12 cellular contexts compared by ENCODE assay signal in genomic region chr3:109224333-109224732, GRCh38.
A peak's percentile ranks its signal among the peaks of the same experiment; 100 is the strongest.
DNase-seq lines count a peak whose midpoint lies in the region; ATAC-seq, FAIRE-seq and TF ChIP-seq lines count a peak whose summit lies in the region.
"Had no signal": no experiment of that assay in that cellular context is flagged by ENCODE, and none has a peak within 500 bp of the region (broad histone marks: within the 10 kb centered on the region; RNA-seq: fewer than 3 reads in every experiment).

No MANE protein-coding gene starts in this region.

- no peaks in the 10 kb centered on the region for H3K36me3 ChIP-seq in Karpas-422 (ENCODE audit: insufficient read depth, low read length)
- no peaks in the 10 kb centered on the region for H3K36me3 ChIP-seq in K562 (ENCODE audit: control insufficient read depth, insufficient read depth, low read length)
- no peaks in the 10 kb centered on the region for H3K36me3 ChIP-seq in pancreas

- H2AFZ ChIP-seq in Karpas-422 (ENCODE audit: low read length) (no peak overlapping the region), K562 (ENCODE audit: low read depth, low read length) (peak overlapping the region; percentile 72; the same call in 1 of the 2 replicates)

- no peaks in the 10 kb centered on the region for H3K36me3 Mint-ChIP-seq in activated CD4-positive, alpha-beta T cell treated with anti-CD3 and anti-CD28 coated beads for 36 hours (ENCODE audit: low read depth)
- H3K36me3 Mint-ChIP-seq: CD4-positive, CD25-positive, alpha-beta regulatory T cell had no signal

- no peak overlapping the region for H3K9ac ChIP-seq in Karpas-422 (ENCODE audit: low read length)
- no peak overlapping the region for H3K9ac ChIP-seq in K562 (ENCODE audit: insufficient read depth in 1 of 2, low read depth in 2 of 2, low read length in 2 of 2)

- in situ Hi-C loops in K562 (cut with MboI), result no loop called here

- FAIRE-seq in K562 (lab: Jason Lieb, UNC), result no peak
- no peak for FAIRE-seq in pancreas (lab: Jason Lieb, UNC)
- FAIRE-seq in urothelium cell line (lab: Jason Lieb, UNC), result no peak

- no TSS peak for BruUV-seq in K562 (replicated peaks; lab: Mats Ljungman, UMichigan)

- TF ChIP-seq EP300 in K562 (IDR thresholded peaks at IDR 0.05; ENCODE audit: low read length), result no peak

- H3K9me3 ChIP-seq in Karpas-422 (ENCODE audit: low read length) (no peaks in the 10 kb centered on the region), K562 (replicated peaks; ENCODE audit: control insufficient read depth, insufficient read depth, low read depth, low read length) (no peaks in the 10 kb centered on the region), pancreas (no peaks in the 10 kb centered on the region)

- TF ChIP-seq CTCF in K562 (IDR thresholded peaks at IDR 0.05 in 2 of 3, conservative IDR thresholded peaks at IDR 0.05 in 1 of 3; ENCODE audit: insufficient read depth in 2 of 3, low read depth in 1 of 3, low read length in 3 of 3) (peak; percentile 36 to 60 (median 46); a peak in 5 of 6 replicates), pancreas (IDR thresholded peaks at IDR 0.05) (peak in 3 of 4 donors; percentile 7 to 17 (median 13))

- H3K27ac ChIP-seq in Karpas-422 (ENCODE audit: low read length), result no peak overlapping the region
- H3K27ac ChIP-seq in K562 (ENCODE audit: extremely low read depth, low read depth, low read length), result no peak overlapping the region
- no peak overlapping the region for H3K27ac ChIP-seq in pancreas
- H3K27ac ChIP-seq: dorsolateral prefrontal cortex had no signal

- no peaks in the 10 kb centered on the region for H3K9me3 Mint-ChIP-seq in activated CD4-positive, alpha-beta T cell treated with anti-CD3 and anti-CD28 coated beads for 36 hours (ENCODE audit: low read depth)

- no peaks in the 10 kb centered on the region for H3K9me2 ChIP-seq in Karpas-422 (replicated peaks; ENCODE audit: insufficient read depth, low read length)

- TF ChIP-seq RAD21 in K562 (CRISPR knock-in tag; conservative IDR thresholded peaks at IDR 0.05 in 1 of 2, IDR thresholded peaks at IDR 0.05 in 1 of 2), result peak; percentile 34 to 41

- H3K4me1 Mint-ChIP-seq in activated CD4-positive, alpha-beta T cell treated with anti-CD3 and anti-CD28 coated beads for 36 hours, result no peaks in the 10 kb centered on the region
- H3K4me1 Mint-ChIP-seq: CD4-positive, CD25-positive, alpha-beta regulatory T cell had no signal

- H3K4me3 ChIP-seq in Karpas-422 (ENCODE audit: low read length) (peak overlapping the region; percentile 14; the same call in 1 of the 2 replicates), K562 (no peak overlapping the region), pancreas (no peak overlapping the region)
- H3K4me3 ChIP-seq: dorsolateral prefrontal cortex had no signal

- no peaks in the 10 kb centered on the region for H3K79me2 ChIP-seq in Karpas-422 (ENCODE audit: low read length)
- no peaks in the 10 kb centered on the region for H3K79me2 ChIP-seq in K562 (ENCODE audit: control insufficient read depth, insufficient read depth, low read length)

- TF ChIP-seq POLR2A in K562 (conservative IDR thresholded peaks at IDR 0.05), result no peak

- no peak for ATAC-seq in activated CD4-positive, alpha-beta T cell treated with anti-CD3 and anti-CD28 coated beads for 36 hours
- ATAC-seq in K562 (peak; percentile 79), pancreas (peak in 2 of 4 donors; percentile 34 to 60), Right ventricle myocardium superior (ENCODE audit: poor library complexity) (no peak), HG02759 (IDR thresholded peaks at IDR 0.05; ENCODE audit: unreplicated experiment) (no peak)

- H4K20me1 ChIP-seq in Karpas-422 (ENCODE audit: insufficient read depth, low read depth, low read length) (no peaks in the 10 kb centered on the region), K562 (replicated peaks; ENCODE audit: control insufficient read depth, insufficient read depth, low read length) (no peaks in the 10 kb centered on the region)

- peaks cover 2% of the 10 kb centered on the region for H3K27me3 Mint-ChIP-seq in activated CD4-positive, alpha-beta T cell treated with anti-CD3 and anti-CD28 coated beads for 36 hours
- H3K27me3 Mint-ChIP-seq: CD4-positive, CD25-positive, alpha-beta regulatory T cell had no signal

- peaks cover 6% of the 10 kb centered on the region for H3K4me1 ChIP-seq in Karpas-422 (ENCODE audit: low read length)
- no peaks in the 10 kb centered on the region for H3K4me1 ChIP-seq in K562 (replicated peaks in 1 of 2; ENCODE audit: control insufficient read depth in 2 of 2, insufficient read depth in 2 of 2, low read length in 2 of 2)
- no peaks in the 10 kb centered on the region for H3K4me1 ChIP-seq in pancreas

- no peak overlapping the region for H3K4me3 Mint-ChIP-seq in activated CD4-positive, alpha-beta T cell treated with anti-CD3 and anti-CD28 coated beads for 36 hours
- H3K4me3 Mint-ChIP-seq: CD4-positive, CD25-positive, alpha-beta regulatory T cell had no signal

- POLR2A ChIA-PET in activated CD4-positive, alpha-beta T cell treated with anti-CD3 and anti-CD28 coated beads for 36 hours (lab: Charles Lee), result no interaction called here
- POLR2A ChIA-PET in K562 (lab: Yijun Ruan, JAX), result interaction anchor here (0.7 kb wide), 2 partner anchors 121 to 131 kb away, joined by 3 read pairs; no protein-coding TSS in a partner anchor

- no peak overlapping the region for H3K27ac Mint-ChIP-seq in activated CD4-positive, alpha-beta T cell treated with anti-CD3 and anti-CD28 coated beads for 36 hours
- H3K27ac Mint-ChIP-seq: CD4-positive, CD25-positive, alpha-beta regulatory T cell had no signal

- H3K27me3 ChIP-seq in Karpas-422 (ENCODE audit: low read length) (no peaks in the 10 kb centered on the region), K562 (ENCODE audit: control insufficient read depth in 2 of 2, insufficient read depth in 2 of 2, low read length in 2 of 2) (no peaks in the 10 kb centered on the region), pancreas (no peaks in the 10 kb centered on the region)

- peak; percentile 33 for DNase-seq in activated CD4-positive, alpha-beta T cell treated with anti-CD3 and anti-CD28 coated beads for 36 hours
- no peak for DNase-seq in activated CD4-positive, alpha-beta T cell treated with anti-CD3 and anti-CD28 coated beads for 4 hours
- DNase-seq in Karpas-422 (peak; percentile 81), K562 (ENCODE audit: extremely low read depth in 1 of 4, low spot score in 3 of 4) (peak in 2 of 4 experiments; percentile 3 to 34), pancreas (peak in 5 of 6 donors; percentile 28 to 61 (median 38)), Right ventricle myocardium superior (no peak), urothelium cell line (ENCODE audit: low spot score) (no peak)
- DNase-seq: dorsolateral prefrontal cortex, mammary epithelial cell, NCI-H345 had no signal

- 12% methylated on average over 3 of the region's 8 CpGs for WGBS in K562 (ENCODE audit: insufficient coverage, low coverage, missing lambda C conversion rate)
- 72 to 75% methylated on average over 8 of the region's 8 CpGs for WGBS in pancreas, 2 donors

- H3K4me2 ChIP-seq in Karpas-422 (ENCODE audit: low read depth, low read length, poor library complexity, severe bottlenecking) (peak overlapping the region; percentile 43), K562 (ENCODE audit: insufficient read depth, low read length) (peak overlapping the region; percentile 57; the same call in 1 of the 2 replicates)

- CTCF ChIA-PET in activated CD4-positive, alpha-beta T cell treated with anti-CD3 and anti-CD28 coated beads for 36 hours (lab: Charles Lee), result interaction anchor here (0.5 to 1.0 kb wide), 3 partner anchors 8 to 201 kb away, joined by 3 to 5 read pairs (median 4); no protein-coding TSS in a partner anchor
- CTCF ChIA-PET in K562 (lab: Yijun Ruan, JAX; ENCODE audit: low intra/inter-chr PET ratio), result interaction anchor here (0.7 kb wide), 1 partner anchor 200 kb away, joined by 3 read pairs; no protein-coding TSS in a partner anchor

- intact Hi-C loops in activated CD4-positive, alpha-beta T cell treated with anti-CD3 and anti-CD28 coated beads for 36 hours (cut with DNase I, micrococcal nuclease), result loop anchor here in 1 of 2 experiments (5.0 kb wide), 1 partner anchor 47 kb away; no protein-coding TSS in a partner anchor
- intact Hi-C loops in K562 (cut with micrococcal nuclease) (loop anchor here (1.0 kb wide), 1 partner anchor 201 kb away; no protein-coding TSS in a partner anchor), pancreas (cut with DNase I) (no loop called here), Right ventricle myocardium superior (cut with DNase I) (no loop called here)

- no peaks in the 10 kb centered on the region for H3K9me1 ChIP-seq in K562 (ENCODE audit: control insufficient read depth, insufficient read depth, low read length)

TF ChIP-seq in K562, 482 proteins besides CTCF, POLR2A, EP300 and RAD21:
- TF ChIP-seq SMC3 (conservative IDR thresholded peaks at IDR 0.05; ENCODE audit: insufficient read depth, low read depth, low read length) (0 out of 2 replicates have a peak, but pooled peaks have one; percentile 6), GTF2A2 (tag; IDR thresholded peaks at IDR 0.05) (no peak), NFIC (IDR thresholded peaks at IDR 0.05) (no peak), TFAP4 (CRISPR knock-in tag; IDR thresholded peaks at IDR 0.05; ENCODE audit: borderline replicate concordance) (peak; percentile 35; the same call in 1 of the 2 replicates)

Comparison
In these comparisons a context has a peak if more than half of its experiments do, and no peak if none do; other contexts are left out.
1. DNase-seq: peak in activated CD4-positive, alpha-beta T cell treated with anti-CD3 and anti-CD28 coated beads for 36 hours (single experiment), Karpas-422 (single experiment) and pancreas (5 of 6); none in activated CD4-positive, alpha-beta T cell treated with anti-CD3 and anti-CD28 coated beads for 4 hours (0 of 2), Right ventricle myocardium superior (single experiment) and urothelium cell line (single experiment).